In genomic region chr1:185483647-185484450, GRCh38 we compare ENCODE assay signal across 8 cellular contexts.
A peak's percentile ranks its signal among the peaks of the same experiment; 100 is the strongest.
DNase-seq lines count a peak whose midpoint lies in the region; ATAC-seq and TF ChIP-seq lines count a peak whose summit lies in the region.

No MANE protein-coding gene starts in this region.

- 86 to 88% methylated on average over 2 of the region's 2 CpGs for WGBS in testis, 2 donors

- H3K4me3 ChIP-seq in testis: no peak overlapping the region

- ATAC-seq in omental fat pad (ENCODE audit: low FRiP score) (peak; percentile 71), HG03571 (IDR thresholded peaks at IDR 0.05; ENCODE audit: unreplicated experiment) (no peak), HG03175 (IDR thresholded peaks at IDR 0.05; ENCODE audit: unreplicated experiment) (no peak), HG03196 (IDR thresholded peaks at IDR 0.05; ENCODE audit: unreplicated experiment) (no peak)

- no peak for TF ChIP-seq POLR2A in testis (IDR thresholded peaks at IDR 0.05)

- TF ChIP-seq CTCF in omental fat pad (IDR thresholded peaks at IDR 0.05): no peak
- no peak for TF ChIP-seq CTCF in testis (IDR thresholded peaks at IDR 0.05)

- H3K9me3 ChIP-seq in testis: no peaks in the 10 kb centered on the region

- H3K27ac ChIP-seq in epithelial cell of prostate (peak overlapping the region; percentile 69), testis (no peak overlapping the region)

- DNase-seq in GM04503 (ENCODE audit: low read depth) (peak; percentile 98), NCI-H69 (lab: John Stamatoyannopoulos, UW) (peak; percentile 73), epithelial cell of prostate (ENCODE audit: low read depth, low spot score) (peak; percentile 97), omental fat pad (ENCODE audit: low spot score) (no peak), testis (no peak)

- H3K27me3 ChIP-seq in testis: no peaks in the 10 kb centered on the region

- H3K36me3 ChIP-seq in testis (ENCODE audit: low read depth, missing control alignments): no peaks in the 10 kb centered on the region

- no peaks in the 10 kb centered on the region for H3K4me1 ChIP-seq in testis

- intact Hi-C loops in testis (cut with DNase I; ENCODE audit: low total_unique reads): no loop called here

Comparison
In these comparisons a context has a peak if more than half of its experiments do, and no peak if none do; other contexts are left out.
1. DNase-seq: peak in GM04503 (single experiment), NCI-H69 (single experiment) and epithelial cell of prostate (single experiment); none in omental fat pad (single experiment) and testis (single experiment).